1 cellular context compared by ENCODE assay signal in the genomic region with DNA sequence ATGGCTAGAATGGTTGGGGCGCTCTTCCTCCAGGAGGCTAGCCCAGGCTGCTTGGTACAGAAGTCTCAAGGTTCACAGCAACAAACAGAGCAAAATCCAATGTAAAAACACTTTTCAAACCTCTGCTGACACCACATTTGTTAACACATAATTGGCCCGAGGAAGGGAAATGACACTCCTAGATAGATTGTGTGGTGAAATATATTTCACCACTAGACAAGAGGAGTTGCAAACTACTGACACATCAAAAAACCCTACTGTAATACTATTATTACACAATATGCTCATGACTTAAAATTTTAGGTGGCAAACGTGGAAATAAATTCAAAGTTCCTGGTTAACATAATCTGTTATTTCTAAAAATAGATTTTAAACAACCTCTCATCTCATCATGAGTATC.
TF ChIP-seq lines count a peak whose summit lies in the region.

No MANE protein-coding gene starts in this region.

TF ChIP-seq in WTC11, 78 proteins besides CTCF, POLR2A, EP300 and RAD21 (continued from another document):
- no peak for TF ChIP-seq PRRX2 (CRISPR knock-in tag; IDR thresholded peaks at IDR 0.05)
- TF ChIP-seq, protein P1, sequence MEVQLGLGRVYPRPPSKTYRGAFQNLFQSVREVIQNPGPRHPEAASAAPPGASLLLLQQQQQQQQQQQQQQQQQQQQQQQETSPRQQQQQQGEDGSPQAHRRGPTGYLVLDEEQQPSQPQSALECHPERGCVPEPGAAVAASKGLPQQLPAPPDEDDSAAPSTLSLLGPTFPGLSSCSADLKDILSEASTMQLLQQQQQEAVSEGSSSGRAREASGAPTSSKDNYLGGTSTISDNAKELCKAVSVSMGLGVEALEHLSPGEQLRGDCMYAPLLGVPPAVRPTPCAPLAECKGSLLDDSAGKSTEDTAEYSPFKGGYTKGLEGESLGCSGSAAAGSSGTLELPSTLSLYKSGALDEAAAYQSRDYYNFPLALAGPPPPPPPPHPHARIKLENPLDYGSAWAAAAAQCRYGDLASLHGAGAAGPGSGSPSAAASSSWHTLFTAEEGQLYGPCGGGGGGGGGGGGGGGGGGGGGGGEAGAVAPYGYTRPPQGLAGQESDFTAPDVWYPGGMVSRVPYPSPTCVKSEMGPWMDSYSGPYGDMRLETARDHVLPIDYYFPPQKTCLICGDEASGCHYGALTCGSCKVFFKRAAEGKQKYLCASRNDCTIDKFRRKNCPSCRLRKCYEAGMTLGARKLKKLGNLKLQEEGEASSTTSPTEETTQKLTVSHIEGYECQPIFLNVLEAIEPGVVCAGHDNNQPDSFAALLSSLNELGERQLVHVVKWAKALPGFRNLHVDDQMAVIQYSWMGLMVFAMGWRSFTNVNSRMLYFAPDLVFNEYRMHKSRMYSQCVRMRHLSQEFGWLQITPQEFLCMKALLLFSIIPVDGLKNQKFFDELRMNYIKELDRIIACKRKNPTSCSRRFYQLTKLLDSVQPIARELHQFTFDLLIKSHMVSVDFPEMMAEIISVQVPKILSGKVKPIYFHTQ (CRISPR knock-in tag; IDR thresholded peaks at IDR 0.05), result no peak
- no peak for TF ChIP-seq ERG (CRISPR knock-in tag; IDR thresholded peaks at IDR 0.05)
- TF ChIP-seq, protein P2, sequence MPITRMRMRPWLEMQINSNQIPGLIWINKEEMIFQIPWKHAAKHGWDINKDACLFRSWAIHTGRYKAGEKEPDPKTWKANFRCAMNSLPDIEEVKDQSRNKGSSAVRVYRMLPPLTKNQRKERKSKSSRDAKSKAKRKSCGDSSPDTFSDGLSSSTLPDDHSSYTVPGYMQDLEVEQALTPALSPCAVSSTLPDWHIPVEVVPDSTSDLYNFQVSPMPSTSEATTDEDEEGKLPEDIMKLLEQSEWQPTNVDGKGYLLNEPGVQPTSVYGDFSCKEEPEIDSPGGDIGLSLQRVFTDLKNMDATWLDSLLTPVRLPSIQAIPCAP (CRISPR knock-in tag; IDR thresholded peaks at IDR 0.05), result no peak
- TF ChIP-seq NFE2L1 (CRISPR knock-in tag; IDR thresholded peaks at IDR 0.05), result no peak
- TF ChIP-seq ZNF416 (CRISPR knock-in tag; IDR thresholded peaks at IDR 0.05), result no peak
- no peak for TF ChIP-seq ELF4 (CRISPR knock-in tag; IDR thresholded peaks at IDR 0.05; ENCODE audit: low read depth)
- TF ChIP-seq PRDM15 (CRISPR knock-in tag; IDR thresholded peaks at IDR 0.05), result no peak
- no peak for TF ChIP-seq AFF4 (CRISPR knock-in tag; IDR thresholded peaks at IDR 0.05; ENCODE audit: borderline replicate concordance)
- TF ChIP-seq ZNF121 (CRISPR knock-in tag; IDR thresholded peaks at IDR 0.05), result no peak
- TF ChIP-seq, protein P3, sequence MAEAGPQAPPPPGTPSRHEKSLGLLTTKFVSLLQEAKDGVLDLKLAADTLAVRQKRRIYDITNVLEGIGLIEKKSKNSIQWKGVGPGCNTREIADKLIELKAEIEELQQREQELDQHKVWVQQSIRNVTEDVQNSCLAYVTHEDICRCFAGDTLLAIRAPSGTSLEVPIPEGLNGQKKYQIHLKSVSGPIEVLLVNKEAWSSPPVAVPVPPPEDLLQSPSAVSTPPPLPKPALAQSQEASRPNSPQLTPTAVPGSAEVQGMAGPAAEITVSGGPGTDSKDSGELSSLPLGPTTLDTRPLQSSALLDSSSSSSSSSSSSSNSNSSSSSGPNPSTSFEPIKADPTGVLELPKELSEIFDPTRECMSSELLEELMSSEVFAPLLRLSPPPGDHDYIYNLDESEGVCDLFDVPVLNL (CRISPR knock-in tag; IDR thresholded peaks at IDR 0.05; ENCODE audit: borderline replicate concordance, low read depth), result no peak
- TF ChIP-seq ETV6 (CRISPR knock-in tag; IDR thresholded peaks at IDR 0.05), result no peak
- TF ChIP-seq CREB1 (CRISPR knock-in tag; IDR thresholded peaks at IDR 0.05), result no peak
- TF ChIP-seq, protein P4, sequence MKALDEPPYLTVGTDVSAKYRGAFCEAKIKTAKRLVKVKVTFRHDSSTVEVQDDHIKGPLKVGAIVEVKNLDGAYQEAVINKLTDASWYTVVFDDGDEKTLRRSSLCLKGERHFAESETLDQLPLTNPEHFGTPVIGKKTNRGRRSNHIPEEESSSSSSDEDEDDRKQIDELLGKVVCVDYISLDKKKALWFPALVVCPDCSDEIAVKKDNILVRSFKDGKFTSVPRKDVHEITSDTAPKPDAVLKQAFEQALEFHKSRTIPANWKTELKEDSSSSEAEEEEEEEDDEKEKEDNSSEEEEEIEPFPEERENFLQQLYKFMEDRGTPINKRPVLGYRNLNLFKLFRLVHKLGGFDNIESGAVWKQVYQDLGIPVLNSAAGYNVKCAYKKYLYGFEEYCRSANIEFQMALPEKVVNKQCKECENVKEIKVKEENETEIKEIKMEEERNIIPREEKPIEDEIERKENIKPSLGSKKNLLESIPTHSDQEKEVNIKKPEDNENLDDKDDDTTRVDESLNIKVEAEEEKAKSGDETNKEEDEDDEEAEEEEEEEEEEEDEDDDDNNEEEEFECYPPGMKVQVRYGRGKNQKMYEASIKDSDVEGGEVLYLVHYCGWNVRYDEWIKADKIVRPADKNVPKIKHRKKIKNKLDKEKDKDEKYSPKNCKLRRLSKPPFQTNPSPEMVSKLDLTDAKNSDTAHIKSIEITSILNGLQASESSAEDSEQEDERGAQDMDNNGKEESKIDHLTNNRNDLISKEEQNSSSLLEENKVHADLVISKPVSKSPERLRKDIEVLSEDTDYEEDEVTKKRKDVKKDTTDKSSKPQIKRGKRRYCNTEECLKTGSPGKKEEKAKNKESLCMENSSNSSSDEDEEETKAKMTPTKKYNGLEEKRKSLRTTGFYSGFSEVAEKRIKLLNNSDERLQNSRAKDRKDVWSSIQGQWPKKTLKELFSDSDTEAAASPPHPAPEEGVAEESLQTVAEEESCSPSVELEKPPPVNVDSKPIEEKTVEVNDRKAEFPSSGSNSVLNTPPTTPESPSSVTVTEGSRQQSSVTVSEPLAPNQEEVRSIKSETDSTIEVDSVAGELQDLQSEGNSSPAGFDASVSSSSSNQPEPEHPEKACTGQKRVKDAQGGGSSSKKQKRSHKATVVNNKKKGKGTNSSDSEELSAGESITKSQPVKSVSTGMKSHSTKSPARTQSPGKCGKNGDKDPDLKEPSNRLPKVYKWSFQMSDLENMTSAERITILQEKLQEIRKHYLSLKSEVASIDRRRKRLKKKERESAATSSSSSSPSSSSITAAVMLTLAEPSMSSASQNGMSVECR (CRISPR knock-in tag; IDR thresholded peaks at IDR 0.05; ENCODE audit: borderline replicate concordance), result no peak
